33 cellular contexts compared by ENCODE assay signal in the genomic region with DNA sequence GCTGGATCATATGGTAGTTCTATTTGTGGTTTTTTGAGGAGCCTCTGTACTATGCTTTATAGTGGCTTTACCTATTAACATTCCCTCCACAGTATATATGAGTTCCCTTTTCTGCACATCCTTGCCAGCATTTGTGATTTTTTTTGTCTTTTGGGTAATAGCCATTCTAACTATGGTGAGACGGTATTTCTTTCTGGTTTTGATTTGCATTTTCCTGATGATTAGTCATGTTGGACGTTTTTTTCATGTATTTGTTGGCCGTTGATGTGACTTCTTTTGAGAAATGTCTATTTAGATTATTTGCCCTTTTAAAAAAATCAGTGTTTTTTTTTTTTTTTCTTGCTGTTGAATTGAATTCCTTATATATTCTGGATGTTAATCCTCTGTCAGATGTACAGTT. TPM values are rescaled to one million over a fixed set of nuclear protein-coding genes. Genes with fewer than 3 reads are reported as not detected.
DNase-seq lines count a peak whose midpoint lies in the region; ATAC-seq and TF ChIP-seq lines count a peak whose summit lies in the region.
"Had no signal": no experiment of that assay in that cellular context is flagged by ENCODE, and none has a peak within 500 bp of the region (broad histone marks: within the 10 kb centered on the region; RNA-seq: fewer than 3 reads in every experiment).

No MANE protein-coding gene starts in this region.

- H3K4me1 Mint-ChIP-seq in natural killer cell (peaks cover 29 to 31% of the 10 kb centered on the region in 2 donors), T-cell (peaks cover 24 to 50% (median 42%) of the 10 kb centered on the region in 3 donors)
- H3K4me1 Mint-ChIP-seq in natural killer cell treated with Interleukin-12 subunit alpha and Interleukin-12 subunit beta and Interleukin-15 and Interleukin-18, amount 100 ng/mL, for 72 hours (ENCODE audit: low read depth in 2 of 2): peaks cover 31 to 42% of the 10 kb centered on the region in 2 donors
- H3K4me1 Mint-ChIP-seq: GM23338 had no signal

- intact Hi-C loops in natural killer cell (cut with micrococcal nuclease) (loop anchor here (5.0 kb wide), 1 partner anchor 34 kb away; no protein-coding TSS in a partner anchor), A673 (cut with micrococcal nuclease; ENCODE audit: unreplicated experiment) (no loop called here)

- DNase-seq in natural killer cell (no peak), T-cell (no peak), fibroblast of gingiva (ENCODE audit: low read depth) (peak; percentile 78), A673 (ENCODE audit: low spot score) (no peak)
- DNase-seq in natural killer cell treated with Interleukin-12 subunit alpha and Interleukin-12 subunit beta and Interleukin-15 and Interleukin-18, amount 100 ng/mL, for 72 hours (ENCODE audit: low spot score): no peak
- DNase-seq in effector CD8-positive, alpha-beta T cell (lab: John Stamatoyannopoulos, UW): no peak
- DNase-seq: activated CD4-positive, alpha-beta T cell treated with anti-CD3 and anti-CD28 coated beads for 4 hours; activated CD8-positive, alpha-beta memory T cell treated with anti-CD3 and anti-CD28 coated beads for 24 hours; activated T-cell treated with anti-CD3 and anti-CD28 coated beads, Interleukin-2, amount 50 U/mL, for 1 hour; adrenal gland; colonic mucosa; DMS153; effector CD4-positive, alpha-beta T cell; foreskin fibroblast; head of caudate nucleus; kidney; left ventricle myocardium superior; mesendoderm; NCI-H1048; NCI-H446 treated with DMSO at 0.1 percent for 48 hours; NCI-H774; right lobe of liver; SHP77 treated with DMSO at 0.1 percent for 48 hours; stimulated activated CD8-positive, alpha-beta memory T cell treated with anti-CD3 and anti-CD28 coated beads, Interleukin-4, amount 100 ng/mL, for 48 hours; T-helper 9 cell; tibial artery had no signal

- H3K4me1 ChIP-seq in A673 (ENCODE audit: insufficient read depth, low read length, poor library complexity, severe bottlenecking): no peaks in the 10 kb centered on the region
- H3K4me1 ChIP-seq: right lobe of liver had no signal

- H3K27ac Mint-ChIP-seq in natural killer cell (no peak overlapping the region), T-cell (peak overlapping the region; percentile 6 to 72)
- H3K27ac Mint-ChIP-seq in natural killer cell treated with Interleukin-12 subunit alpha and Interleukin-12 subunit beta and Interleukin-15 and Interleukin-18, amount 100 ng/mL, for 72 hours: no peak overlapping the region
- H3K27ac Mint-ChIP-seq: GM23338, progenitor cell of endocrine pancreas had no signal

- peaks cover 15% of the 10 kb centered on the region for H3K36me3 ChIP-seq in A673 (ENCODE audit: insufficient read depth, low read length, poor library complexity, severe bottlenecking)
- H3K36me3 ChIP-seq: colonic mucosa had no signal

- TF ChIP-seq CTCF in natural killer cell (IDR thresholded peaks at IDR 0.05) (no peak), A673 (conservative IDR thresholded peaks at IDR 0.05; ENCODE audit: low read depth, low read length) (no peak)

- H3K4me3 ChIP-seq in A673 (ENCODE audit: low read depth, low read length, poor library complexity, severe bottlenecking): no peak overlapping the region
- H3K4me3 ChIP-seq: adrenal gland, colonic mucosa, GM23338, right lobe of liver, tibial artery had no signal

- peaks cover 6% of the 10 kb centered on the region for H3K36me3 Mint-ChIP-seq in natural killer cell
- peaks cover 26% of the 10 kb centered on the region for H3K36me3 Mint-ChIP-seq in natural killer cell treated with Interleukin-12 subunit alpha and Interleukin-12 subunit beta and Interleukin-15 and Interleukin-18, amount 100 ng/mL, for 72 hours
- peaks cover 42% of the 10 kb centered on the region for H3K36me3 Mint-ChIP-seq in T-cell

- ATAC-seq in natural killer cell (no peak), T-cell (replicated peaks in 1 of 4) (no peak), GM19035 (IDR thresholded peaks at IDR 0.05; ENCODE audit: unreplicated experiment) (no peak), HG03469 (IDR thresholded peaks at IDR 0.05; ENCODE audit: unreplicated experiment) (no peak)
- ATAC-seq in natural killer cell treated with Interleukin-12 subunit alpha and Interleukin-12 subunit beta and Interleukin-15 and Interleukin-18, amount 100 ng/mL, for 72 hours: no peak
- ATAC-seq: GM23338, left ventricle myocardium superior, right lobe of liver had no signal

- POLR2A ChIA-PET in T-cell (lab: Charles Lee): no interaction called here
- POLR2A ChIA-PET in A673 (lab: Charles Lee; ENCODE audit: low non-redundant PET): no interaction called here

- H3K27me3 ChIP-seq in A673 (replicated peaks; ENCODE audit: insufficient read depth, low read depth, low read length, poor library complexity): no peaks in the 10 kb centered on the region
- H3K27me3 ChIP-seq: adrenal gland, colonic mucosa, neutrophil, right lobe of liver, tibial artery had no signal

- H3K27me3 Mint-ChIP-seq in natural killer cell (ENCODE audit: low read depth in 2 of 2): no peaks in the 10 kb centered on the region
- H3K27me3 Mint-ChIP-seq in natural killer cell treated with Interleukin-12 subunit alpha and Interleukin-12 subunit beta and Interleukin-15 and Interleukin-18, amount 100 ng/mL, for 72 hours: no peaks in the 10 kb centered on the region
- no peaks in the 10 kb centered on the region for H3K27me3 Mint-ChIP-seq in T-cell
- H3K27me3 Mint-ChIP-seq: IgD-negative memory B cell, progenitor cell of endocrine pancreas had no signal

- H3K9me3 Mint-ChIP-seq in natural killer cell (no peaks in the 10 kb centered on the region), T-cell (no peaks in the 10 kb centered on the region)
- H3K9me3 Mint-ChIP-seq in natural killer cell treated with Interleukin-12 subunit alpha and Interleukin-12 subunit beta and Interleukin-15 and Interleukin-18, amount 100 ng/mL, for 72 hours: no peaks in the 10 kb centered on the region
- H3K9me3 Mint-ChIP-seq: GM23338, IgD-negative memory B cell had no signal

- H3K27ac ChIP-seq in A673 (ENCODE audit: low read depth, low read length, poor library complexity, severe bottlenecking): no peak overlapping the region
- H3K27ac ChIP-seq: adrenal gland, colonic mucosa, right lobe of liver, tibial artery, VCaP had no signal

- no peaks in the 10 kb centered on the region for H3K9me3 ChIP-seq in A673 (ENCODE audit: low read depth, low read length, poor library complexity, severe bottlenecking)
- H3K9me3 ChIP-seq: adrenal gland, colonic mucosa, neutrophil, right lobe of liver, tibial artery had no signal

- CTCF ChIA-PET in T-cell (lab: Charles Lee) (no interaction called here), A673 (lab: Charles Lee) (no interaction called here)

- peak overlapping the region; percentile 10 for H3K4me3 Mint-ChIP-seq in natural killer cell
- H3K4me3 Mint-ChIP-seq in natural killer cell treated with Interleukin-12 subunit alpha and Interleukin-12 subunit beta and Interleukin-15 and Interleukin-18, amount 100 ng/mL, for 72 hours: no peak overlapping the region
- no peak overlapping the region for H3K4me3 Mint-ChIP-seq in T-cell
- H3K4me3 Mint-ChIP-seq: GM23338 had no signal

- no TSS peak for BruUV-seq in A673 (replicated peaks; lab: Mats Ljungman, UMichigan)

RNA-seq across cellular contexts. Expression of gene ACTR3, which starts 31.1 kb away (rescaled TPM):
- 100 to 1,000 TPM; 323 to 428 (median 352) TPM for total RNA-seq in natural killer cell
- 100 to 1,000 TPM; 466 to 661 TPM for total RNA-seq in natural killer cell treated with Interleukin-12 subunit alpha and Interleukin-12 subunit beta and Interleukin-15 and Interleukin-18, amount 100 ng/mL, for 72 hours
- 100 to 1,000 TPM; 228 to 277 (median 255) TPM for total RNA-seq in T-cell
- total RNA-seq in A673 (2021): 282 and 340 TPM in 2 replicates

Comparison
In these comparisons a context has a peak if more than half of its experiments do, and no peak if none do; other contexts are left out.
1. H3K27ac Mint-ChIP-seq: peak in T-cell (2 of 2); none in natural killer cell (0 of 2) and natural killer cell treated with Interleukin-12 subunit alpha and Interleukin-12 subunit beta and Interleukin-15 and Interleukin-18, amount 100 ng/mL, for 72 hours (0 of 2).